ENCODE assay signal across 13 cellular contexts in genomic region chr17:44112284-44113280, GRCh38. TPM values are rescaled to one million over a fixed set of nuclear protein-coding genes. Genes with fewer than 3 reads are reported as not detected.
DNase-seq lines count a peak whose midpoint lies in the region; ATAC-seq and TF ChIP-seq lines count a peak whose summit lies in the region.
"Had no signal": no experiment of that assay in that cellular context is flagged by ENCODE, and none has a peak within 500 bp of the region (broad histone marks: within the 10 kb centered on the region; RNA-seq: fewer than 3 reads in every experiment).

No MANE protein-coding gene starts in this region.

- in situ Hi-C loops in T47D (cut with HindIII; ENCODE audit: low pct_unique_long_range_greater_than_20kb, low sequenced_read_pairs) = no loop called here

- no peaks in the 10 kb centered on the region for H3K27me3 Mint-ChIP-seq in MCF 10A (ENCODE audit: insufficient read depth, unreplicated experiment)

- no peaks in the 10 kb centered on the region for H3K27me3 ChIP-seq in esophagus muscularis mucosa
- no peaks in the 10 kb centered on the region for H3K27me3 ChIP-seq in osteoblast (ENCODE audit: insufficient read depth, low read length)
- no peaks in the 10 kb centered on the region for H3K27me3 ChIP-seq in vagina

- BruUV-seq in MCF 10A (replicated peaks; lab: Mats Ljungman, UMichigan) = no TSS peak

- H3K4me2 ChIP-seq in osteoblast (ENCODE audit: insufficient read depth, low read length) = no peak overlapping the region

- peaks cover 7 to 46% (median 41%) of the 10 kb centered on the region in 4 donors for H3K36me3 ChIP-seq in esophagus muscularis mucosa
- no peaks in the 10 kb centered on the region for H3K36me3 ChIP-seq in osteoblast (ENCODE audit: insufficient read depth, low read length)
- peaks cover 0 to 29% of the 10 kb centered on the region in 2 donors for H3K36me3 ChIP-seq in vagina

- H3K9me3 ChIP-seq in esophagus muscularis mucosa = no peaks in the 10 kb centered on the region
- no peaks in the 10 kb centered on the region for H3K9me3 ChIP-seq in osteoblast (ENCODE audit: low read depth, low read length)
- no peaks in the 10 kb centered on the region for H3K9me3 ChIP-seq in vagina

- H3K79me2 ChIP-seq in osteoblast (ENCODE audit: insufficient read depth, low read length) = peaks cover 35% of the 10 kb centered on the region

- no peak for TF ChIP-seq POLR2A in esophagus muscularis mucosa (IDR thresholded peaks at IDR 0.05; ENCODE audit: low read depth)
- TF ChIP-seq POLR2A in vagina (IDR thresholded peaks at IDR 0.05) = no peak

- 82% methylated on average over 3 of the region's 4 CpGs for WGBS in esophagus muscularis mucosa

- H3K4me1 Mint-ChIP-seq in MCF 10A (ENCODE audit: insufficient read depth, unreplicated experiment) = peaks cover 8% of the 10 kb centered on the region

- ATAC-seq in GM21737 (IDR thresholded peaks at IDR 0.05; ENCODE audit: unreplicated experiment) = no peak

- intact Hi-C loops in MCF 10A (cut with micrococcal nuclease) = no loop called here
- intact Hi-C loops in esophagus muscularis mucosa (cut with DNase I) = loop anchor here (5.0 kb wide), 1 partner anchor 40 kb away; the partner anchor contains the start of gene G6PC3
- intact Hi-C loops in vagina (cut with DNase I) = no loop called here

- TF ChIP-seq EP300 in esophagus muscularis mucosa (IDR thresholded peaks at IDR 0.05) = no peak

- POLR2A ChIA-PET in MCF 10A (lab: Yijun Ruan, JAX) = interaction anchor here (0.8 to 1.6 kb wide), 4 partner anchors 10 to 43 kb away, joined by 3 to 10 read pairs (median 4); partner anchors contain the start of gene HDAC5

- CTCF ChIA-PET in MCF 10A (lab: Yijun Ruan, JAX) = interaction anchor here (1.4 kb wide), 1 partner anchor 57 kb away, joined by 5 read pairs; no protein-coding TSS in a partner anchor

- H3K9me3 Mint-ChIP-seq in MCF 10A (ENCODE audit: unreplicated experiment) = no peaks in the 10 kb centered on the region

- H3K27ac ChIP-seq in esophagus muscularis mucosa (replicated peaks in 1 of 4) = peak overlapping the region; percentile 87 to 98 (median 92)
- H3K27ac ChIP-seq in osteoblast (ENCODE audit: low read depth, low read length) = no peak overlapping the region
- peak overlapping the region; percentile 96 for H3K27ac ChIP-seq in vagina

- no peak overlapping the region for H2AFZ ChIP-seq in osteoblast (ENCODE audit: low read length)

- H4K20me1 ChIP-seq in osteoblast (ENCODE audit: insufficient read depth, low read length) = peaks cover 37% of the 10 kb centered on the region

- peaks cover 20% of the 10 kb centered on the region for H3K36me3 Mint-ChIP-seq in MCF 10A (ENCODE audit: insufficient read depth, unreplicated experiment)

- peaks cover 84 to 95% (median 92%) of the 10 kb centered on the region in 4 donors for H3K4me1 ChIP-seq in esophagus muscularis mucosa
- H3K4me1 ChIP-seq in osteoblast (ENCODE audit: insufficient read depth, low read length) = peaks cover 38% of the 10 kb centered on the region
- peaks cover 88% of the 10 kb centered on the region for H3K4me1 ChIP-seq in vagina

- H3K4me3 ChIP-seq in esophagus muscularis mucosa = no peak overlapping the region
- no peak overlapping the region for H3K4me3 ChIP-seq in osteoblast (ENCODE audit: insufficient read depth, low read length)
- H3K4me3 ChIP-seq in vagina = no peak overlapping the region

- TF ChIP-seq CTCF in MCF 10A (IDR thresholded peaks at IDR 0.05; ENCODE audit: unreplicated experiment) = no peak
- TF ChIP-seq CTCF in esophagus muscularis mucosa (IDR thresholded peaks at IDR 0.05) = no peak
- no peak for TF ChIP-seq CTCF in osteoblast (IDR thresholded peaks at IDR 0.05; ENCODE audit: extremely low read depth, low read depth, low read length)
- no peak for TF ChIP-seq CTCF in vagina (IDR thresholded peaks at IDR 0.05)

- DNase-seq in T47D (ENCODE audit: low read depth in 1 of 2, low spot score in 1 of 2) = peak; percentile 89 to 92
- DNase-seq in MCF 10A (ENCODE audit: unreplicated experiment) = no peak
- no peak for DNase-seq in esophagus muscularis mucosa (ENCODE audit: extremely low spot score)
- peak; percentile 84 for DNase-seq in osteoblast (ENCODE audit: insufficient read length, low spot score, missing footprints)
- DNase-seq in vagina (ENCODE audit: extremely low spot score in 2 of 2) = no peak
- no peak for DNase-seq in DMS114 treated with DMSO at 0.1 percent for 48 hours (lab: John Stamatoyannopoulos, UW; ENCODE audit: unreplicated experiment)
- no peak for DNase-seq in NCI-H1092 (lab: John Stamatoyannopoulos, UW)
- DNase-seq: activated CD8-positive, alpha-beta memory T cell treated with anti-CD3 and anti-CD28 coated beads for 24 hours; NCI-H526; SW 1271 had no signal

- H3K27ac Mint-ChIP-seq in MCF 10A (ENCODE audit: low read depth, unreplicated experiment) = no peak overlapping the region

- no peak overlapping the region for H3K4me3 Mint-ChIP-seq in MCF 10A (ENCODE audit: unreplicated experiment)

RNA-seq across cellular contexts. Expression of gene HDAC5, which starts 10.9 kb away (rescaled TPM):
- 12.1 TPM in 2 replicates for total RNA-seq in MCF 10A (2022)
- 100 to 1,000 TPM in 3 of 4 donors, 10 to 100 TPM in 1; 75.6 to 237 (median 130) TPM for total RNA-seq in esophagus muscularis mucosa
- 69.2 and 85.4 TPM in 2 replicates for total RNA-seq in osteoblast
- total RNA-seq in vagina = 86.9 TPM

RNA-seq across cellular contexts. Expression of gene HROB, which starts 29.1 kb away (rescaled TPM):
- total RNA-seq in MCF 10A (2022) = 5.4 and 6.7 TPM in 2 replicates
- 1 to 10 TPM; 1.7 to 4.6 (median 2.6) TPM for total RNA-seq in esophagus muscularis mucosa
- 1.8 TPM in 2 replicates for total RNA-seq in osteoblast
- total RNA-seq in vagina = 2.0 TPM

RNA-seq across cellular contexts. Expression of gene G6PC3, which starts 42.0 kb away (rescaled TPM):
- total RNA-seq in MCF 10A (2022) = 70.6 and 89.4 TPM in 2 replicates
- 10 to 100 TPM; 23.9 to 37.5 (median 30.7) TPM for total RNA-seq in esophagus muscularis mucosa
- 19.7 and 23.5 TPM in 2 replicates for total RNA-seq in osteoblast
- 44.0 TPM for total RNA-seq in vagina

RNA-seq across cellular contexts. Expression of gene LSM12, which starts 46.1 kb away (rescaled TPM):
- total RNA-seq in MCF 10A (2022) = 87.9 and 101 TPM in 2 replicates
- total RNA-seq in esophagus muscularis mucosa = 10 to 100 TPM; 37.8 to 59.2 (median 46.0) TPM
- 59.0 and 65.4 TPM in 2 replicates for total RNA-seq in osteoblast
- total RNA-seq in vagina = 27.3 TPM

RNA-seq across cellular contexts. Expression of gene ASB16, which starts 57.9 kb away (rescaled TPM):
- total RNA-seq in MCF 10A (2022) (not detected in 2 replicates), esophagus muscularis mucosa (10 to 100 TPM in 1 of 4 donors, 1 to 10 TPM in 3; 3.3 to 10.8 (median 6.0) TPM), osteoblast (not detected in 2 replicates), vagina (not detected)
- total RNA-seq: endothelial cell of umbilical vein, G401 had no signal

Comparison
In these comparisons a context has a peak if more than half of its experiments do, and no peak if none do; other contexts are left out.
1. DNase-seq: peak in T47D (2 of 2) and osteoblast (single experiment); none in MCF 10A (single experiment), esophagus muscularis mucosa (single experiment), vagina (0 of 2), DMS114 treated with DMSO at 0.1 percent for 48 hours (single experiment) and NCI-H1092 (single experiment).